In genomic region chr9:130215341-130216119, GRCh38 we compare ENCODE assay signal across 11 cellular contexts. TPM values are rescaled to one million over a fixed set of nuclear protein-coding genes. Genes with fewer than 3 reads are reported as not detected.
DNase-seq lines count a peak whose midpoint lies in the region; ATAC-seq and TF ChIP-seq lines count a peak whose summit lies in the region.
"Had no signal": no experiment of that assay in that cellular context is flagged by ENCODE, and none has a peak within 500 bp of the region (broad histone marks: within the 10 kb centered on the region; RNA-seq: fewer than 3 reads in every experiment).

No MANE protein-coding gene starts in this region.

- no peaks in the 10 kb centered on the region for H3K27me3 ChIP-seq in endodermal cell (ENCODE audit: control insufficient read depth, insufficient read depth, low read length, poor library complexity, severe bottlenecking)

- TF ChIP-seq CTCF in endodermal cell (conservative IDR thresholded peaks at IDR 0.05) = no peak
- no peak for TF ChIP-seq CTCF in omental fat pad (IDR thresholded peaks at IDR 0.05)

- H3K4me1 Mint-ChIP-seq in endodermal cell = peaks cover 18% of the 10 kb centered on the region

- no peak for TF ChIP-seq POLR2A in GM18505 (IDR thresholded peaks at IDR 0.05; ENCODE audit: borderline replicate concordance, extremely low read depth, insufficient read depth, insufficient read length)

- peaks cover 13% of the 10 kb centered on the region for H3K4me1 ChIP-seq in endodermal cell (ENCODE audit: control insufficient read depth, insufficient read depth, low read length)

- no peak overlapping the region for H3K9ac ChIP-seq in endodermal cell (ENCODE audit: extremely low read depth, low read length, poor library complexity, severe bottlenecking)

- H3K36me3 Mint-ChIP-seq in endodermal cell (ENCODE audit: low read depth) = peaks cover 4% of the 10 kb centered on the region

- peaks cover 14% of the 10 kb centered on the region for H3K36me3 ChIP-seq in endodermal cell (ENCODE audit: control insufficient read depth, insufficient read depth, low read length)

- no peaks in the 10 kb centered on the region for H3K27me3 Mint-ChIP-seq in endodermal cell (ENCODE audit: insufficient read depth)

- H3K4me3 ChIP-seq in endodermal cell (ENCODE audit: low read length) = no peak overlapping the region

- H3K9me3 ChIP-seq in endodermal cell (ENCODE audit: control insufficient read depth, low read length) = no peaks in the 10 kb centered on the region

- H3K27ac Mint-ChIP-seq in endodermal cell = no peak overlapping the region

- peak; percentile 15 for ATAC-seq in omental fat pad (ENCODE audit: low FRiP score)
- no peak for ATAC-seq in GM18505 (IDR thresholded peaks at IDR 0.05; ENCODE audit: unreplicated experiment)
- no peak for ATAC-seq in HG03442 (IDR thresholded peaks at IDR 0.05; ENCODE audit: unreplicated experiment)

- 90 to 93% methylated on average over 9 to 16 of the region's 16 CpGs for WGBS in endodermal cell (ENCODE audit: insufficient coverage in 1 of 2, insufficient read length in 1 of 2), 2 experiments

- DNase-seq in H4 (ENCODE audit: low spot score) (peak; percentile 58), RKO (ENCODE audit: low spot score) (peak; percentile 27), endodermal cell (peak; percentile 44), omental fat pad (ENCODE audit: low spot score) (no peak), activated T-cell treated with anti-CD3 and anti-CD28 coated beads for 4 hours (no peak), NCI-H1436 treated with DMSO at 0.1 percent for 48 hours (lab: John Stamatoyannopoulos, UW) (no peak)
- DNase-seq: activated CD4-positive, alpha-beta T cell treated with anti-CD3 and anti-CD28 coated beads, Interleukin-2, amount 50 U/mL, for 1 hour; NCI-H187 treated with DMSO at 0.1 percent for 48 hours; stimulated activated naive CD4-positive, alpha-beta T cell treated with Interleukin-2 at 50 U/mL for 16 hours had no signal

- no peaks in the 10 kb centered on the region for H3K9me3 Mint-ChIP-seq in endodermal cell

- H3K27ac ChIP-seq in endodermal cell (ENCODE audit: low read depth, low read length) = no peak overlapping the region

- H3K4me3 Mint-ChIP-seq in endodermal cell = no peak overlapping the region

RNA-seq across cellular contexts. Expression of gene NCS1, which starts 43.3 kb away (rescaled TPM):
- total RNA-seq in H4 (2014; rRNA removed; shearing (Covaris generic)) = 39.3 and 40.3 TPM in 2 replicates
- 10 to 100 TPM; 40.6 to 47.7 TPM for total RNA-seq in endodermal cell
- 26.5 TPM for polyA plus RNA-seq in endodermal cell (2013, experiment 1 of 2)
- 28.0 TPM for polyA plus RNA-seq in endodermal cell (2013, experiment 2 of 2)
- 10 to 100 TPM in 1 of 4 donors, 1 to 10 TPM in 3; 2.5 to 14.7 (median 4.0) TPM for total RNA-seq in omental fat pad

RNA-seq across cellular contexts. Expression of gene HMCN2, which starts 50.0 kb away (rescaled TPM):
- total RNA-seq in H4 (2014; rRNA removed; shearing (Covaris generic)) = 0.10 TPM in 1 of 2 replicates, not detected in the other
- total RNA-seq in endodermal cell = 1 to 10 TPM; 3.3 to 3.9 TPM
- polyA plus RNA-seq in endodermal cell (2013, experiment 1 of 2) = 0.57 TPM
- 0.33 TPM for polyA plus RNA-seq in endodermal cell (2013, experiment 2 of 2)
- 1 to 10 TPM in 1 of 4 donors, under 1 TPM in 3; 0.19 to 5.8 (median 0.75) TPM for total RNA-seq in omental fat pad

Comparison
In these comparisons a context has a peak if more than half of its experiments do, and no peak if none do; other contexts are left out.
1. DNase-seq: peak in H4 (single experiment), RKO (single experiment) and endodermal cell (single experiment); none in omental fat pad (single experiment), activated T-cell treated with anti-CD3 and anti-CD28 coated beads for 4 hours (single experiment) and NCI-H1436 treated with DMSO at 0.1 percent for 48 hours (single experiment).